Comparison of ENCODE assay signal across 23 cellular contexts in the genomic region with DNA sequence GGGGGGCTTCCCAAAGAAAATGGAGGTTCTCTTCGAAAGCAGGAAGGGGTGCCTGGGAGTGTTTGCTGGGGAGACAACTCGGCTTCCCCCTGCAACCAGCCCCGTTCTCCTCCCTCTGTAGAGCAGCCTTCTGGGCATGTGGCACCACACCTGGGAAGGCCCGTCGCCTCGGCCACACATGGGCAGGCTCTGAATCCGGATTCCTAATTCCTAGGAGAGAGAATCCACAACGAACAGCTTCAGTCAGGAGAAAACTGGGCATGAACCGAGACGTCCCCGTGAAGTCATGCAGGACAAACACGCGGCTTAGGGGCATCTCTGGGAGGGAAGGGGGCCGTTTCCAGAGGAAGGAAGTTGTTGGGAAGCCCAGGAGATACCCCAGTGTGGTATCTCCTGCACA.
"Had no signal": no experiment of that assay in that cellular context is flagged by ENCODE, and none has a peak within 500 bp of the region (broad histone marks: within the 10 kb centered on the region; RNA-seq: fewer than 3 reads in every experiment).

No MANE protein-coding gene starts in this region.

- ATAC-seq: left colon; left lung; naive thymus-derived CD8-positive, alpha-beta T cell; psoas muscle; right lobe of liver; stimulated activated effector memory CD8-positive, alpha-beta T cell treated with anti-CD3 and anti-CD28 coated beads, Interleukin-12 subunit alpha, Interleukin-12 subunit beta, amount 100 ng/mL, for 72 hours had no signal

- H3K4me3 Mint-ChIP-seq: immature natural killer cell; naive thymus-derived CD8-positive, alpha-beta T cell; nephron; neural crest cell; stimulated activated effector memory CD8-positive, alpha-beta T cell treated with anti-CD3 and anti-CD28 coated beads, Interleukin-12 subunit alpha, Interleukin-12 subunit beta, amount 100 ng/mL, for 72 hours; stimulated activated naive CD8-positive, alpha-beta T cell treated with anti-CD3 and anti-CD28 coated beads, Interleukin-15, Interleukin-2, amounts not matched to agents 100 ng/mL and 50 ng/mL, for 24 hours; type B pancreatic cell had no signal

- H3K4me3 ChIP-seq: left lung, psoas muscle, right lobe of liver, tibial nerve, uterus had no signal

- FAIRE-seq: islet of Langerhans, kidney had no signal

- H3K36me3 ChIP-seq: left lung, neutrophil, right lobe of liver, tibial nerve, uterus had no signal

- H3K27me3 ChIP-seq: left lung, neutrophil, right lobe of liver, tibial nerve, uterus had no signal

- DNase-seq: immature natural killer cell; kidney; left colon; left lung; mesenchymal stem cell; naive thymus-derived CD8-positive, alpha-beta T cell; occipital lobe; psoas muscle; right lobe of liver; stimulated activated CD4-positive, alpha-beta T cell treated with anti-CD3 and anti-CD28 coated beads, Interleukin-12 subunit alpha, Interleukin-12 subunit beta, amount 100 ng/mL, for 4 hours; stimulated activated CD4-positive, alpha-beta T cell treated with anti-CD3 and anti-CD28 coated beads, Interleukin-15, amount 100 ng/mL, for 24 hours; stimulated activated CD4-positive, alpha-beta T cell treated with anti-CD3 and anti-CD28 coated beads, Interleukin-4, amount 100 ng/mL, for 24 hours; stimulated activated naive CD4-positive, alpha-beta T cell; uterus had no signal

- H2AFZ ChIP-seq: parathyroid adenoma had no signal

- H3K9me3 ChIP-seq: left lung, neutrophil, psoas muscle, right lobe of liver, uterus had no signal

- H3K36me3 Mint-ChIP-seq: immature natural killer cell; naive thymus-derived CD8-positive, alpha-beta T cell; stimulated activated effector memory CD8-positive, alpha-beta T cell treated with anti-CD3 and anti-CD28 coated beads, Interleukin-12 subunit alpha, Interleukin-12 subunit beta, amount 100 ng/mL, for 72 hours; type B pancreatic cell had no signal

- H3K9me3 Mint-ChIP-seq: immature natural killer cell; nephron; neural crest cell; stimulated activated effector memory CD8-positive, alpha-beta T cell treated with anti-CD3 and anti-CD28 coated beads, Interleukin-12 subunit alpha, Interleukin-12 subunit beta, amount 100 ng/mL, for 72 hours; stimulated activated naive CD8-positive, alpha-beta T cell treated with anti-CD3 and anti-CD28 coated beads, Interleukin-15, Interleukin-2, amounts not matched to agents 100 ng/mL and 50 ng/mL, for 24 hours; type B pancreatic cell had no signal

- H3K4me1 ChIP-seq: left lung, parathyroid adenoma, psoas muscle, right lobe of liver, tibial nerve, uterus had no signal

- H3K79me2 ChIP-seq: parathyroid adenoma had no signal

- H3K9ac ChIP-seq: parathyroid adenoma had no signal

- H3K27me3 Mint-ChIP-seq: type B pancreatic cell had no signal

- H3K27ac Mint-ChIP-seq: immature natural killer cell; naive thymus-derived CD8-positive, alpha-beta T cell; stimulated activated effector memory CD8-positive, alpha-beta T cell treated with anti-CD3 and anti-CD28 coated beads, Interleukin-12 subunit alpha, Interleukin-12 subunit beta, amount 100 ng/mL, for 72 hours; stimulated activated naive CD8-positive, alpha-beta T cell treated with anti-CD3 and anti-CD28 coated beads, Interleukin-15, Interleukin-2, amounts not matched to agents 100 ng/mL and 50 ng/mL, for 24 hours had no signal

- H3K4me1 Mint-ChIP-seq: immature natural killer cell; naive thymus-derived CD8-positive, alpha-beta T cell; neural crest cell; stimulated activated effector memory CD8-positive, alpha-beta T cell treated with anti-CD3 and anti-CD28 coated beads, Interleukin-12 subunit alpha, Interleukin-12 subunit beta, amount 100 ng/mL, for 72 hours had no signal

- H3K27ac ChIP-seq: left lung, neutrophil, parathyroid adenoma, psoas muscle, right lobe of liver, tibial nerve, uterus had no signal
